ENCODE assay signal across 8 cellular contexts in genomic region chr3:4271834-4272233, GRCh38. TPM values are rescaled to one million over a fixed set of nuclear protein-coding genes. Genes with fewer than 3 reads are reported as not detected.
DNase-seq lines count a peak whose midpoint lies in the region; ATAC-seq and TF ChIP-seq lines count a peak whose summit lies in the region.

No MANE protein-coding gene starts in this region.

- H3K4me1 Mint-ChIP-seq in progenitor cell of endocrine pancreas (ENCODE audit: low read depth): peaks cover 3% of the 10 kb centered on the region

- no peak overlapping the region for H3K4me3 Mint-ChIP-seq in progenitor cell of endocrine pancreas (ENCODE audit: low read depth)

- no peak for ATAC-seq in HG02884 (IDR thresholded peaks at IDR 0.05; ENCODE audit: unreplicated experiment)

- peaks cover 23% of the 10 kb centered on the region for H3K27me3 Mint-ChIP-seq in progenitor cell of endocrine pancreas

- peak; percentile 63 for DNase-seq in NCI-H82 (lab: John Stamatoyannopoulos, UW)
- no peak for DNase-seq in NCI-H82 treated with DMSO at 0.1 percent for 48 hours (lab: John Stamatoyannopoulos, UW; ENCODE audit: unreplicated experiment)
- DNase-seq in NCI-H460 (ENCODE audit: extremely low read depth, low read depth): peak; percentile 16
- peak; percentile 40 to 60 for DNase-seq in erythroblast (lab: John Stamatoyannopoulos, UW)
- no peak for DNase-seq in progenitor cell of endocrine pancreas (ENCODE audit: low spot score, unreplicated experiment)
- no peak for DNase-seq in NCI-H1092 treated with DMSO at 0.1 percent for 48 hours (lab: John Stamatoyannopoulos, UW)
- no peak for DNase-seq in GF-D8 (lab: John Stamatoyannopoulos, UW)

- no peak overlapping the region for H3K27ac Mint-ChIP-seq in progenitor cell of endocrine pancreas

- H3K9me3 Mint-ChIP-seq in progenitor cell of endocrine pancreas (ENCODE audit: low read depth): no peaks in the 10 kb centered on the region

- peaks cover 1% of the 10 kb centered on the region for H3K36me3 Mint-ChIP-seq in progenitor cell of endocrine pancreas (ENCODE audit: insufficient read depth)

- TF ChIP-seq POLR2A in erythroblast (IDR thresholded peaks at IDR 0.05; ENCODE audit: low read length): no peak

- TF ChIP-seq CTCF in progenitor cell of endocrine pancreas (IDR thresholded peaks at IDR 0.05; ENCODE audit: unreplicated experiment): peak; percentile 70

RNA-seq across cellular contexts. Expression of gene SETMAR, which starts 31.3 kb away (rescaled TPM):
- 6.3 and 6.7 TPM in 2 replicates for total RNA-seq in NCI-H460 (2014; rRNA removed; shearing (Covaris generic))
- polyA plus RNA-seq in NCI-H460 (2014; cell fraction: nucleus; rRNA removed): 10.2 and 11.9 TPM in 2 replicates
- 40.6 and 42.4 TPM in 2 replicates for total RNA-seq in progenitor cell of endocrine pancreas

Comparison
In these comparisons a context has a peak if more than half of its experiments do, and no peak if none do; other contexts are left out.
1. DNase-seq: peak in NCI-H82 (single experiment), NCI-H460 (single experiment) and erythroblast (2 of 2); none in NCI-H82 treated with DMSO at 0.1 percent for 48 hours (single experiment), progenitor cell of endocrine pancreas (single experiment), NCI-H1092 treated with DMSO at 0.1 percent for 48 hours (single experiment) and GF-D8 (single experiment).